Comparison of ENCODE assay signal across 8 cellular contexts in genomic region chr19:47778089-47778953, GRCh38. TPM values are rescaled to one million over a fixed set of nuclear protein-coding genes. Genes with fewer than 3 reads are reported as not detected.
DNase-seq lines count a peak whose midpoint lies in the region; ATAC-seq and TF ChIP-seq lines count a peak whose summit lies in the region.

Gene SELENOW (plus strand): TSS chr19:47778703. CDS start chr19:47778786, 83 bp downstream.

- H3K36me3 ChIP-seq in A673 (ENCODE audit: insufficient read depth, low read length, poor library complexity, severe bottlenecking) (peaks cover 18% of the 10 kb centered on the region), right lobe of liver (peaks cover 0 to 10% (median under 1%) of the 10 kb centered on the region in 4 donors)

- H3K4me1 ChIP-seq in A673 (ENCODE audit: insufficient read depth, low read length, poor library complexity, severe bottlenecking), result peaks cover 9% of the 10 kb centered on the region
- peaks cover 0 to 27% (median 0%) of the 10 kb centered on the region in 4 donors for H3K4me1 ChIP-seq in right lobe of liver

- intact Hi-C loops in A673 (cut with micrococcal nuclease; ENCODE audit: unreplicated experiment) (no loop called here), right lobe of liver (cut with DNase I) (no loop called here)

- H3K27ac ChIP-seq in A673 (ENCODE audit: low read depth, low read length, poor library complexity, severe bottlenecking), result peak within 1 kb of the TSS; percentile 99
- peak within 1 kb of the TSS; percentile 98 to 99 (median 98) for H3K27ac ChIP-seq in right lobe of liver

- 5% methylated on average over 11 of the region's 64 CpGs for WGBS in right lobe of liver (ENCODE audit: insufficient coverage, low coverage, low lambda C conversion rate, missing lambda C conversion rate)

- TF ChIP-seq POLR2A in GM18951 (IDR thresholded peaks at IDR 0.05; ENCODE audit: extremely low read depth, insufficient read depth, insufficient read length) (peak; percentile 99), right lobe of liver (IDR thresholded peaks at IDR 0.05) (peak; percentile 85)

- POLR2A ChIA-PET in A673 (lab: Charles Lee; ENCODE audit: low non-redundant PET), result no interaction called here

- H3K9me3 ChIP-seq in A673 (ENCODE audit: low read depth, low read length, poor library complexity, severe bottlenecking), result no peaks in the 10 kb centered on the region
- H3K9me3 ChIP-seq in right lobe of liver, result no peaks in the 10 kb centered on the region

- no TSS peak for BruUV-seq in A673 (replicated peaks; lab: Mats Ljungman, UMichigan)

- TF ChIP-seq CTCF in A673 (conservative IDR thresholded peaks at IDR 0.05; ENCODE audit: low read depth, low read length) (no peak), right lobe of liver (IDR thresholded peaks at IDR 0.05) (no peak)

- in situ Hi-C loops in GM18951 (cut with MboI; ENCODE audit: low sequenced_read_pairs, unreplicated experiment), result no loop called here

- peak within 1 kb of the TSS; percentile 98 for H3K4me3 ChIP-seq in A673 (ENCODE audit: low read depth, low read length, poor library complexity, severe bottlenecking)
- H3K4me3 ChIP-seq in right lobe of liver, result peak within 1 kb of the TSS; percentile 72 to 93 (median 90)

- DNase-seq in A673 (ENCODE audit: low spot score), result peak; percentile 82
- DNase-seq in NCI-H526 (lab: John Stamatoyannopoulos, UW), result peak; percentile 58 to 84
- DNase-seq in activated CD4-positive, alpha-beta T cell treated with anti-CD3 and anti-CD28 coated beads, Interleukin-2, amount 50 U/mL, for 48 hours, result peak; percentile 82 to 85
- DNase-seq in dermis microvascular lymphatic vessel endothelial cell (ENCODE audit: low read depth in 2 of 2), result peak; percentile 52 to 80
- peak; percentile 78 to 82 (median 80) for DNase-seq in right lobe of liver
- DNase-seq in stimulated activated CD4-positive, alpha-beta T cell treated with anti-CD3 and anti-CD28 coated beads, Interleukin-4, amount 100 ng/mL, for 24 hours, result peak; percentile 78

- ATAC-seq in HG03432 (IDR thresholded peaks at IDR 0.05; ENCODE audit: unreplicated experiment), result peak; percentile 83
- ATAC-seq in right lobe of liver, result peak; percentile 92 to 93 (median 92)

- no peaks in the 10 kb centered on the region for H3K27me3 ChIP-seq in A673 (replicated peaks; ENCODE audit: insufficient read depth, low read depth, low read length, poor library complexity)
- H3K27me3 ChIP-seq in right lobe of liver, result no peaks in the 10 kb centered on the region

- CTCF ChIA-PET in A673 (lab: Charles Lee), result interaction anchor here (0.5 kb wide), 1 partner anchor 9 kb away, joined by 9 read pairs; no protein-coding TSS in a partner anchor

RNA-seq across cellular contexts. Expression of gene SELENOW, which starts in this region (rescaled TPM):
- total RNA-seq in A673 (2021) (107 and 121 TPM in 2 replicates), dermis microvascular lymphatic vessel endothelial cell (200 and 277 TPM in 2 replicates), right lobe of liver (100 to 1,000 TPM in 3 of 6 experiments, 10 to 100 TPM in 3; 46.4 to 141 (median 83.0) TPM)

Comparison
In these comparisons a context has a peak if more than half of its experiments do, and no peak if none do; other contexts are left out.
1. Peak in every context shown above with its lines: DNase-seq, ATAC-seq, H3K4me3 ChIP-seq and H3K27ac ChIP-seq.